16 cellular contexts compared by ENCODE assay signal in the genomic region with DNA sequence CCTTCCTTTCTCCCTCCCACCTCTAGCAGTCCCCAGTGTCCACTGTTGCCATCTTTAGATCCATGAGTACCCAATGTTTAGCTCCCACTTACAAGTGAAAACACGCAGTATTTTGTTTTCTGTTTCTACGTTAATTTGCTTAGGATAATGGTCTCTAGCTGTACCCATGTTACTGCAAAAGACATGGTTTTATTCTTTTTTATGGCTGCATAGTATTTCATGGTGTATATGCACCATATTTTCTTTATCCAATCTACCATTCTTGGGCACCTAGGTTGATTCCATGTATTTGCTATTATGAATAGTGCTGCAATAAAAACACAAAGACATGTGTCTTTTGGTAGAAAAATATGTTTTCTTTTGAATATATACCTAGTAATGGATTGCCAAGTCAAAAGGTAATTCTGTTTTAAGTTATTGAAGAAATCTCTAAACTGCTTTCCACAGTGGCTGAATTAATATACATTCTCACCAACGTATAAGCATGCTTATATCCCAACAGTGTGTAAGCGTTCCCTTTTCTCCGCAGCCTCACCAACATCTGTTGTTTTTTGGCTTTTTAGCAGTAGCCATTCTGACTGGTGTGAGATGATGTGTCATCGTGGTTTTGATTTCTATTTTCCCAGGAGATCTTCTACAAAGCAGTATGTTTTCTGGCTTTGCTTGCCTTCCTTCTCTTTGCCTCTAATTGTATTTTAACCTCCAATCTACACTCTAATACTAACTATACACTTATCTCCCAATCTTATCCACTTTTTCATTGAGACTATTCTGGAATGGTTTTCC.
DNase-seq lines count a peak whose midpoint lies in the region; ATAC-seq, FAIRE-seq and TF ChIP-seq lines count a peak whose summit lies in the region.
"Had no signal": no experiment of that assay in that cellular context is flagged by ENCODE, and none has a peak within 500 bp of the region (broad histone marks: within the 10 kb centered on the region; RNA-seq: fewer than 3 reads in every experiment).

No MANE protein-coding gene starts in this region.

- H4K20me1 ChIP-seq in astrocyte (ENCODE audit: insufficient read depth, low read length) = no peaks in the 10 kb centered on the region

- no peaks in the 10 kb centered on the region for H3K9me3 ChIP-seq in astrocyte (ENCODE audit: insufficient read depth, low read depth, low read length)
- H3K9me3 ChIP-seq: A549, BE2C, HAP-1 had no signal

- TF ChIP-seq CTCF in astrocyte (IDR thresholded peaks at IDR 0.05; ENCODE audit: insufficient read depth, low read depth, low read length) (no peak), brain microvascular endothelial cell (IDR thresholded peaks at IDR 0.05; ENCODE audit: low read depth, low read length, missing control alignments) (no peak)

- peak; percentile 50 for DNase-seq in astrocyte (ENCODE audit: low read depth)
- peak; percentile 25 for DNase-seq in brain microvascular endothelial cell
- DNase-seq in iris pigment epithelial cell (ENCODE audit: low read depth) = peak; percentile 1
- no peak for DNase-seq in superior temporal gyrus (ENCODE audit: extremely low spot score)
- DNase-seq in NCI-H748 treated with DMSO at 0.1 percent for 48 hours (lab: John Stamatoyannopoulos, UW) = no peak
- DNase-seq in cerebellum (ENCODE audit: low spot score) = no peak
- DNase-seq: BE2C; CD4-positive, alpha-beta memory T cell; DMS79; GOT3 had no signal

- no peaks in the 10 kb centered on the region for H3K9me3 Mint-ChIP-seq in astrocyte (ENCODE audit: unreplicated experiment)

- H3K27me3 ChIP-seq in astrocyte (ENCODE audit: insufficient read depth, low read length) (no peaks in the 10 kb centered on the region), brain microvascular endothelial cell (replicated peaks) (no peaks in the 10 kb centered on the region)
- H3K27me3 ChIP-seq: BE2C had no signal

- H3K4me3 ChIP-seq in astrocyte (ENCODE audit: insufficient read depth, low read depth, low read length) (no peak overlapping the region), brain microvascular endothelial cell (ENCODE audit: low read depth, low read length) (no peak overlapping the region)
- H3K4me3 ChIP-seq: A549, GM12878, HAP-1 had no signal

- no peak overlapping the region for H3K4me3 Mint-ChIP-seq in astrocyte (ENCODE audit: unreplicated experiment)
- H3K4me3 Mint-ChIP-seq: CD4-positive, alpha-beta memory T cell had no signal

- ATAC-seq in HG02610 (IDR thresholded peaks at IDR 0.05; ENCODE audit: unreplicated experiment) = no peak
- ATAC-seq: A549, GM12878 had no signal

- no peak overlapping the region for H3K9ac ChIP-seq in astrocyte (ENCODE audit: low read length)

- H3K4me2 ChIP-seq in astrocyte (ENCODE audit: low read length) = peak overlapping the region; percentile 37
- H3K4me2 ChIP-seq: A549 had no signal

- H3K4me1 ChIP-seq in astrocyte (ENCODE audit: insufficient read depth, low read length) = no peaks in the 10 kb centered on the region
- H3K4me1 ChIP-seq: A549, BE2C, HAP-1 had no signal

- peaks cover 13% of the 10 kb centered on the region for H3K4me1 Mint-ChIP-seq in astrocyte (ENCODE audit: low read depth, unreplicated experiment)
- H3K4me1 Mint-ChIP-seq: CD4-positive, alpha-beta memory T cell had no signal

- H3K36me3 Mint-ChIP-seq in astrocyte (ENCODE audit: low read depth, unreplicated experiment) = no peaks in the 10 kb centered on the region
- H3K36me3 Mint-ChIP-seq: CD4-positive, alpha-beta memory T cell had no signal

- peak overlapping the region; percentile 10 for H2AFZ ChIP-seq in astrocyte (ENCODE audit: low read depth, low read length)

- peak overlapping the region; percentile 38 for H3K27ac Mint-ChIP-seq in astrocyte (ENCODE audit: unreplicated experiment)
- H3K27ac Mint-ChIP-seq: CD4-positive, alpha-beta memory T cell had no signal

- no peaks in the 10 kb centered on the region for H3K36me3 ChIP-seq in astrocyte (ENCODE audit: insufficient read depth, low read length)
- H3K36me3 ChIP-seq in brain microvascular endothelial cell (replicated peaks) = no peaks in the 10 kb centered on the region
- H3K36me3 ChIP-seq: BE2C, HAP-1 had no signal

- in situ Hi-C loops in brain microvascular endothelial cell (cut with HindIII; ENCODE audit: low pct_ligation_motif_present, low sequenced_read_pairs) = no loop called here

- peak; percentile 13 for FAIRE-seq in astrocyte (lab: Jason Lieb, UNC)
- FAIRE-seq: A549, GM12878, GM18507 had no signal

- no peaks in the 10 kb centered on the region for H3K27me3 Mint-ChIP-seq in astrocyte (ENCODE audit: low read depth, unreplicated experiment)
- H3K27me3 Mint-ChIP-seq: CD4-positive, alpha-beta memory T cell had no signal

- H3K27ac ChIP-seq in astrocyte (ENCODE audit: low read depth, low read length) = peak overlapping the region; percentile 21
- H3K27ac ChIP-seq in brain microvascular endothelial cell = no peak overlapping the region
- H3K27ac ChIP-seq: A549, C4-2B had no signal

- H3K79me2 ChIP-seq in astrocyte (ENCODE audit: insufficient read depth, low read length) = no peaks in the 10 kb centered on the region

Comparison
In these comparisons a context has a peak if more than half of its experiments do, and no peak if none do; other contexts are left out.
1. DNase-seq: peak in astrocyte (single experiment), brain microvascular endothelial cell (single experiment) and iris pigment epithelial cell (single experiment); none in superior temporal gyrus (single experiment), NCI-H748 treated with DMSO at 0.1 percent for 48 hours (single experiment) and cerebellum (single experiment).